28 cellular contexts compared by ENCODE assay signal in the genomic region with DNA sequence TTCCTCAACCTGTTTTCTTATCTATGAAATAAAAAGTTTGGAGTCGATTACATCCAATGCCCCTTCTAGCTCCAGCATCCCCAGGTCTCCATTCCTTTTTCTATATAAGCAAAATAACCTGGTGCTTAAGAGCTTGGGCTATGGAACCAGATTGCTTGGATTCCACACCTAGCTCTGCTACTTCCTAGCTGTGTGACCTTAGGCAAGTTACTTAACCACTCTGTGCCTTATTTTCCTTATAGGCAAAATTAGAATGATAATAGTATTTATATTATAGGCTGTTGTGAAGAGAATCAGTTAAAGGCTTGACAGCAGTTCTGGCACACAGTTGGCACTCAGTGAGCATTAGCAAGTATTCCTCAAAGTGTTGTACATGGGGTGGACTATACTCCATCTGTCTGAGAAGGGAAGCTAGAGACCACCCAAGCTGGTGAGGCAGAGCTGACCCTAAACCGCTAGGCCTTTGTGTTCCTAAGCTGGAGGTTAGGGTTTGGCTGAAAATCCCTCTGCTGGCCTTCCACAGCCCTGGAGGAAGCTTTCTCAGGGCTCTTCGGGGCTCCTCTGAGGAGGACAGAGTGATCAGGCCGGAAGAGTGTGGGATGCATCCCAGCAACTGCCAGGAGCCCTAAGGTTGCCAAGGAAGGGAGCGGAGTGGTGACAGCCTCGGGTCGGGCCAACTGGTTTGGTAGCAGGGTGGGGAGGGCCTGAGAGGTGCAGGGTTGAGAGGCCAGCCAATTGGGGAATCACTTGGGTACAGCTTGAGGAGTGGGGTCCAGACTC. TPM values are rescaled to one million over a fixed set of nuclear protein-coding genes. Genes with fewer than 3 reads are reported as not detected.
"Had no signal": no experiment of that assay in that cellular context is flagged by ENCODE, and none has a peak within 500 bp of the region (broad histone marks: within the 10 kb centered on the region; RNA-seq: fewer than 3 reads in every experiment).

No MANE protein-coding gene starts in this region.

- H3K4me3 ChIP-seq: cardiac muscle cell, Peyer's patch, SJCRH30 had no signal

- H3K27me3 Mint-ChIP-seq: activated naive CD8-positive, alpha-beta T cell treated with anti-CD3 and anti-CD28 coated beads for 36 hours had no signal

- H3K4me3 Mint-ChIP-seq: activated CD4-positive, alpha-beta memory T cell treated with anti-CD3 and anti-CD28 coated beads for 36 hours; activated CD4-positive, alpha-beta T cell treated with anti-CD3 and anti-CD28 coated beads, Interleukin-2, amount 10 ng/mL, durations not matched to agents 24 days and 14 days; activated naive CD4-positive, alpha-beta T cell treated with anti-CD3 and anti-CD28 coated beads, Interleukin-2, amount 10 ng/mL, durations not matched to agents 7 days and 5 days; activated naive CD8-positive, alpha-beta T cell treated with anti-CD3 and anti-CD28 coated beads for 36 hours; activated T-cell treated with anti-CD3 and anti-CD28 coated beads, Interleukin-2, amount 50 U/mL, for 72 hours; WTC11 had no signal

- ATAC-seq: activated T-cell treated with anti-CD3 and anti-CD28 coated beads, Interleukin-2, amount 50 U/mL, for 72 hours; SK-N-SH treated with all-trans-retinoic acid at 6 μM for 48 hours; WTC11 had no signal

- H3K27me3 ChIP-seq: cardiac muscle cell, Peyer's patch had no signal

- H3K27ac Mint-ChIP-seq: activated CD4-positive, alpha-beta memory T cell treated with anti-CD3 and anti-CD28 coated beads for 36 hours; activated CD4-positive, alpha-beta T cell treated with anti-CD3 and anti-CD28 coated beads, Interleukin-2, amount 10 ng/mL, durations not matched to agents 24 days and 14 days; activated naive CD4-positive, alpha-beta T cell treated with anti-CD3 and anti-CD28 coated beads, Interleukin-2, amount 10 ng/mL, durations not matched to agents 7 days and 5 days; activated naive CD8-positive, alpha-beta T cell treated with anti-CD3 and anti-CD28 coated beads for 36 hours; activated T-cell treated with anti-CD3 and anti-CD28 coated beads, Interleukin-2, amount 50 U/mL, for 72 hours; activated T-helper 2 cell treated with anti-CD3 and anti-CD28 coated beads, Interferon-gamma antibody, Interleukin-2, Interleukin-4, amounts not matched to agents 10 μg/mL and 5 μg/mL and 100 μg/mL, durations not matched to agents 14 hours and 24 hours and 36 hours had no signal

- H3K4me1 Mint-ChIP-seq: activated CD4-positive, alpha-beta T cell treated with anti-CD3 and anti-CD28 coated beads, Interleukin-2, amount 10 ng/mL, durations not matched to agents 24 days and 14 days; WTC11 had no signal

- H3K27ac ChIP-seq: brain microvascular endothelial cell, cardiac muscle cell, Peyer's patch, RWPE1, SJCRH30 had no signal

- DNase-seq: activated CD4-positive, alpha-beta memory T cell treated with anti-CD3 and anti-CD28 coated beads for 36 hours; activated CD4-positive, alpha-beta T cell treated with anti-CD3 and anti-CD28 coated beads, Interleukin-2, amount 10 ng/mL, durations not matched to agents 24 days and 14 days; activated CD4-positive, CD25-positive, alpha-beta regulatory T cell treated with anti-CD3 and anti-CD28 coated beads, Interleukin-2, amount 50 U/mL, for 72 hours; activated CD8-positive, alpha-beta memory T cell treated with anti-CD3 and anti-CD28 coated beads for 24 hours; activated gamma-delta T cell treated with Interleukin-2 at 50 U/mL for 16 hours; activated naive CD4-positive, alpha-beta T cell treated with anti-CD3 and anti-CD28 coated beads, Interleukin-2, amount 10 ng/mL, durations not matched to agents 7 days and 5 days; activated naive CD8-positive, alpha-beta T cell treated with anti-CD3 and anti-CD28 coated beads for 36 hours; activated T-cell treated with anti-CD3 and anti-CD28 coated beads, Interleukin-2, amount 50 U/mL, for 72 hours; brain microvascular endothelial cell; Karpas-422; MM.1S; NCI-H1105; NCI-H1436 treated with DMSO at 0.1 percent for 48 hours; NCI-H187; NCI-H2081; NCI-H446; NCI-H524; Peyer's patch; Right ventricle myocardium superior; SJCRH30; SW 1271 had no signal

- H3K36me3 Mint-ChIP-seq: activated CD4-positive, alpha-beta memory T cell treated with anti-CD3 and anti-CD28 coated beads for 36 hours; activated naive CD4-positive, alpha-beta T cell treated with anti-CD3 and anti-CD28 coated beads, Interleukin-2, amount 10 ng/mL, durations not matched to agents 7 days and 5 days; activated naive CD8-positive, alpha-beta T cell treated with anti-CD3 and anti-CD28 coated beads for 36 hours; WTC11 had no signal

- H3K9me3 ChIP-seq: Peyer's patch, SJCRH30 had no signal

- H3K9me3 Mint-ChIP-seq: activated CD4-positive, alpha-beta memory T cell treated with anti-CD3 and anti-CD28 coated beads for 36 hours; activated CD4-positive, alpha-beta T cell treated with anti-CD3 and anti-CD28 coated beads, Interleukin-2, amount 10 ng/mL, durations not matched to agents 24 days and 14 days; activated naive CD4-positive, alpha-beta T cell treated with anti-CD3 and anti-CD28 coated beads, Interleukin-2, amount 10 ng/mL, durations not matched to agents 7 days and 5 days; activated naive CD8-positive, alpha-beta T cell treated with anti-CD3 and anti-CD28 coated beads for 36 hours; activated T-cell treated with anti-CD3 and anti-CD28 coated beads, Interleukin-2, amount 50 U/mL, for 72 hours; activated T-helper 2 cell treated with anti-CD3 and anti-CD28 coated beads, Interferon-gamma antibody, Interleukin-2, Interleukin-4, amounts not matched to agents 10 μg/mL and 5 μg/mL and 100 μg/mL, durations not matched to agents 14 hours and 24 hours and 36 hours; WTC11 had no signal

- H3K36me3 ChIP-seq: brain microvascular endothelial cell, cardiac muscle cell, Peyer's patch, SJCRH30 had no signal

RNA-seq across cellular contexts. Expression of a gene that starts 6.0 kb away (rescaled TPM):
- total RNA-seq: activated CD4-positive, alpha-beta memory T cell treated with anti-CD3 and anti-CD28 coated beads for 36 hours; activated CD4-positive, alpha-beta T cell treated with anti-CD3 and anti-CD28 coated beads, Interleukin-2, amount 10 ng/mL, durations not matched to agents 24 days and 14 days; activated T-helper 2 cell treated with anti-CD3 and anti-CD28 coated beads, Interferon-gamma antibody, Interleukin-2, Interleukin-4, amounts not matched to agents 10 μg/mL and 5 μg/mL and 100 μg/mL, durations not matched to agents 14 hours and 24 hours and 36 hours; cardiac muscle cell; Peyer's patch; Right ventricle myocardium superior; SJCRH30; T-helper 1 cell treated with Interleukin-12 subunit alpha and Interleukin-12 subunit beta and Interleukin-4 antibody, amounts not matched to agents 30 ng/mL and 1 ng/mL, for 36 hours; WTC11 had no signal
- polyA plus RNA-seq: cardiac muscle cell had no signal

RNA-seq across cellular contexts. Expression of a gene that starts 14.2 kb away (rescaled TPM):
- total RNA-seq: activated CD4-positive, alpha-beta memory T cell treated with anti-CD3 and anti-CD28 coated beads for 36 hours; activated CD4-positive, alpha-beta T cell treated with anti-CD3 and anti-CD28 coated beads, Interleukin-2, amount 10 ng/mL, durations not matched to agents 24 days and 14 days; activated T-helper 2 cell treated with anti-CD3 and anti-CD28 coated beads, Interferon-gamma antibody, Interleukin-2, Interleukin-4, amounts not matched to agents 10 μg/mL and 5 μg/mL and 100 μg/mL, durations not matched to agents 14 hours and 24 hours and 36 hours; cardiac muscle cell; Peyer's patch; Right ventricle myocardium superior; SJCRH30; T-helper 1 cell treated with Interleukin-12 subunit alpha and Interleukin-12 subunit beta and Interleukin-4 antibody, amounts not matched to agents 30 ng/mL and 1 ng/mL, for 36 hours; WTC11 had no signal
- polyA plus RNA-seq: cardiac muscle cell had no signal

RNA-seq across cellular contexts. Expression of a gene that starts 24.0 kb away (rescaled TPM):
- total RNA-seq: activated CD4-positive, alpha-beta memory T cell treated with anti-CD3 and anti-CD28 coated beads for 36 hours; activated naive CD8-positive, alpha-beta T cell treated with anti-CD3 and anti-CD28 coated beads for 36 hours; activated T-cell treated with anti-CD3 and anti-CD28 coated beads, Interleukin-2, amount 50 U/mL, for 72 hours; activated T-helper 2 cell treated with anti-CD3 and anti-CD28 coated beads, Interferon-gamma antibody, Interleukin-2, Interleukin-4, amounts not matched to agents 10 μg/mL and 5 μg/mL and 100 μg/mL, durations not matched to agents 14 hours and 24 hours and 36 hours; cardiac muscle cell; Peyer's patch; Right ventricle myocardium superior; SJCRH30; T-helper 1 cell treated with Interleukin-12 subunit alpha and Interleukin-12 subunit beta and Interleukin-4 antibody, amounts not matched to agents 30 ng/mL and 1 ng/mL, for 36 hours; WTC11 had no signal
- polyA plus RNA-seq: adipose tissue, cardiac muscle cell had no signal

RNA-seq across cellular contexts. Expression of a gene that starts 28.9 kb away (rescaled TPM):
- total RNA-seq: activated CD4-positive, alpha-beta memory T cell treated with anti-CD3 and anti-CD28 coated beads for 36 hours; activated CD4-positive, alpha-beta T cell treated with anti-CD3 and anti-CD28 coated beads, Interleukin-2, amount 10 ng/mL, durations not matched to agents 24 days and 14 days; activated naive CD8-positive, alpha-beta T cell treated with anti-CD3 and anti-CD28 coated beads for 36 hours; activated T-cell treated with anti-CD3 and anti-CD28 coated beads, Interleukin-2, amount 50 U/mL, for 72 hours; activated T-helper 2 cell treated with anti-CD3 and anti-CD28 coated beads, Interferon-gamma antibody, Interleukin-2, Interleukin-4, amounts not matched to agents 10 μg/mL and 5 μg/mL and 100 μg/mL, durations not matched to agents 14 hours and 24 hours and 36 hours; cardiac muscle cell; Peyer's patch; Right ventricle myocardium superior; SJCRH30; T-helper 1 cell treated with Interleukin-12 subunit alpha and Interleukin-12 subunit beta and Interleukin-4 antibody, amounts not matched to agents 30 ng/mL and 1 ng/mL, for 36 hours; WTC11 had no signal
- polyA plus RNA-seq: cardiac muscle cell had no signal

RNA-seq across cellular contexts. Expression of a gene that starts 42.8 kb away (rescaled TPM):
- total RNA-seq: activated CD4-positive, alpha-beta memory T cell treated with anti-CD3 and anti-CD28 coated beads for 36 hours; activated CD4-positive, alpha-beta T cell treated with anti-CD3 and anti-CD28 coated beads, Interleukin-2, amount 10 ng/mL, durations not matched to agents 24 days and 14 days; activated naive CD8-positive, alpha-beta T cell treated with anti-CD3 and anti-CD28 coated beads for 36 hours; activated T-cell treated with anti-CD3 and anti-CD28 coated beads, Interleukin-2, amount 50 U/mL, for 72 hours; activated T-helper 2 cell treated with anti-CD3 and anti-CD28 coated beads, Interferon-gamma antibody, Interleukin-2, Interleukin-4, amounts not matched to agents 10 μg/mL and 5 μg/mL and 100 μg/mL, durations not matched to agents 14 hours and 24 hours and 36 hours; cardiac muscle cell; Peyer's patch; Right ventricle myocardium superior; SJCRH30; T-helper 1 cell treated with Interleukin-12 subunit alpha and Interleukin-12 subunit beta and Interleukin-4 antibody, amounts not matched to agents 30 ng/mL and 1 ng/mL, for 36 hours; WTC11 had no signal
- polyA plus RNA-seq: adipose tissue, cardiac muscle cell had no signal
